9 cellular contexts compared by ENCODE assay signal in genomic region chrX:116781926-116782325, GRCh38.
"Had no signal": no experiment of that assay in that cellular context is flagged by ENCODE, and none has a peak within 500 bp of the region (broad histone marks: within the 10 kb centered on the region; RNA-seq: fewer than 3 reads in every experiment).

No MANE protein-coding gene starts in this region.

- H3K27ac ChIP-seq: GM23248, HL-60 had no signal

- H3K4me3 Mint-ChIP-seq: HFFc6 had no signal

- H3K9me3 ChIP-seq: HAP-1 had no signal

- H3K4me1 ChIP-seq: HAP-1 had no signal

- FAIRE-seq: HepG2 had no signal

- ATAC-seq: HCT116, HepG2 had no signal

- H3K9me3 Mint-ChIP-seq: HFFc6 had no signal

- H3K27ac Mint-ChIP-seq: HFFc6, IgD-negative memory B cell had no signal

- H3K36me3 Mint-ChIP-seq: IgD-negative memory B cell had no signal

- DNase-seq: GM23248, GOT3, H7, HFFc6 had no signal

- H3K4me1 Mint-ChIP-seq: IgD-negative memory B cell had no signal

- H3K36me3 ChIP-seq: HAP-1 had no signal

- H3K4me3 ChIP-seq: GM23248, HAP-1 had no signal
